8 cellular contexts compared by ENCODE assay signal in genomic region chr7:112790651-112790973, GRCh38. TPM values are rescaled to one million over a fixed set of nuclear protein-coding genes. Genes with fewer than 3 reads are reported as not detected.
DNase-seq lines count a peak whose midpoint lies in the region; ATAC-seq, FAIRE-seq and TF ChIP-seq lines count a peak whose summit lies in the region.

No MANE protein-coding gene starts in this region.

- peaks cover 4% of the 10 kb centered on the region for H3K36me3 Mint-ChIP-seq in mesothelial cell of epicardium

- no peaks in the 10 kb centered on the region for H3K9me3 ChIP-seq in KOPT-K1 (ENCODE audit: insufficient read depth, low read length, poor library complexity, severe bottlenecking)

- no peaks in the 10 kb centered on the region for H3K36me3 ChIP-seq in KOPT-K1 (ENCODE audit: insufficient read depth, low read length)
- no peaks in the 10 kb centered on the region for H3K36me3 ChIP-seq in bronchial epithelial cell (ENCODE audit: control insufficient read depth, insufficient read depth, low read length)

- H3K27me3 ChIP-seq in bronchial epithelial cell (ENCODE audit: control insufficient read depth, insufficient read depth, low read length), result no peaks in the 10 kb centered on the region

- in situ Hi-C loops in GM13977 (cut with MboI; ENCODE audit: low pct_unique_long_range_greater_than_20kb, low sequenced_read_pairs, unreplicated experiment), result no loop called here

- DNase-seq in GM13977 (ENCODE audit: low spot score) (peak; percentile 74), bronchial epithelial cell (ENCODE audit: low read depth) (peak; percentile 26), mesothelial cell of epicardium (ENCODE audit: low spot score in 2 of 2, unreplicated experiment in 2 of 2) (no peak), 8988T (no peak), kidney glomerular epithelial cell (lab: John Stamatoyannopoulos, UW) (no peak), NCI-H1694 (lab: John Stamatoyannopoulos, UW) (no peak)

- TF ChIP-seq CTCF in GM13977 (IDR thresholded peaks at IDR 0.05; ENCODE audit: extremely low read depth, insufficient read depth, missing control alignments) (no peak), bronchial epithelial cell (IDR thresholded peaks at IDR 0.05; ENCODE audit: insufficient read depth, low read length, severe bottlenecking) (no peak), mesothelial cell of epicardium (IDR thresholded peaks at IDR 0.05; ENCODE audit: unreplicated experiment) (no peak)

- peak overlapping the region; percentile 50 for H3K4me3 ChIP-seq in bronchial epithelial cell (ENCODE audit: low read depth, low read length)

- no peaks in the 10 kb centered on the region for H3K27me3 Mint-ChIP-seq in mesothelial cell of epicardium (ENCODE audit: low read depth)

- peak overlapping the region; percentile 81 for H3K4me3 Mint-ChIP-seq in mesothelial cell of epicardium

- ATAC-seq in GM21737 (IDR thresholded peaks at IDR 0.05; ENCODE audit: unreplicated experiment), result peak; percentile 68

- peak overlapping the region; percentile 75 for H3K27ac ChIP-seq in KOPT-K1 (ENCODE audit: low read depth, low read length, poor library complexity, severe bottlenecking)

- FAIRE-seq in bronchial epithelial cell (lab: Jason Lieb, UNC), result no peak

- peaks cover 18% of the 10 kb centered on the region for H3K4me1 Mint-ChIP-seq in mesothelial cell of epicardium

- H3K9me3 Mint-ChIP-seq in mesothelial cell of epicardium, result peaks cover 3% of the 10 kb centered on the region

- H3K27ac Mint-ChIP-seq in mesothelial cell of epicardium, result peak overlapping the region; percentile 96

RNA-seq across cellular contexts. Expression of gene TMEM168, which starts 0.4 kb away (rescaled TPM):
- 40.3 and 63.9 TPM in 2 replicates for total RNA-seq in bronchial epithelial cell
- total RNA-seq in mesothelial cell of epicardium, result 30.5 to 35.1 TPM (median 31.7 TPM) in 3 replicates

Comparison
In these comparisons a context has a peak if more than half of its experiments do, and no peak if none do; other contexts are left out.
1. DNase-seq: peak in GM13977 (single experiment) and bronchial epithelial cell (single experiment); none in mesothelial cell of epicardium (0 of 2), 8988T (single experiment), kidney glomerular epithelial cell (single experiment) and NCI-H1694 (single experiment).